15 cellular contexts compared by ENCODE assay signal in the genomic region with DNA sequence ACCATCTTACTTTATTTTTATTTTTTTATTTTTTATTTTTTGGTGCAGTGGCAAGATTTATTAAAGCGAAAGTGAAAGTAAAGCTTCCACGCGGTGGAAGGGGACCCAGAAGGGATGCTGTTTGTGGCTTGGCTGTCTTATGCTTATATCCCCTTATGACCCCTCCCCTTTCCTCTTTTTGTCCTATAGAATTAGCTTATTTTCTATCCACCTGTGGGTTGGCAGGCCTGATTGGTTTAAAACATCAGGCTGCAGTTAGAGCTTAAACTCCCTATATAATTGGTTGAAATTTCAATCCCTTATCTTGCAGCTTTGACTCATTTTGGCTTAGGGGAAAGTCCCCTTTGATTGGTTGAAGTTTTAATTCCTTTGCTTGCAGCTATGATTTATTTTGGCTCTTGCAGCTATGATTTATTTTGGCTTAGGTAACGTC. TPM values are rescaled to one million over a fixed set of nuclear protein-coding genes. Genes with fewer than 3 reads are reported as not detected.
DNase-seq lines count a peak whose midpoint lies in the region; ATAC-seq, FAIRE-seq and TF ChIP-seq lines count a peak whose summit lies in the region.
"Had no signal": no experiment of that assay in that cellular context is flagged by ENCODE, and none has a peak within 500 bp of the region (broad histone marks: within the 10 kb centered on the region; RNA-seq: fewer than 3 reads in every experiment).

No MANE protein-coding gene starts in this region.

- no peak overlapping the region for H3K4me3 ChIP-seq in K562
- peak overlapping the region; percentile 20 to 33 for H3K4me3 ChIP-seq in neutrophil (ENCODE audit: low read depth in 1 of 2, low read length in 1 of 2)

- H2AFZ ChIP-seq in K562 (ENCODE audit: low read depth, low read length), result peak overlapping the region; percentile 68

- intact Hi-C loops in activated CD4-positive, alpha-beta memory T cell treated with anti-CD3 and anti-CD28 coated beads for 36 hours (cut with micrococcal nuclease), result no loop called here
- intact Hi-C loops in K562 (cut with micrococcal nuclease), result loop anchor here (10.0 kb wide), 1 partner anchor 238 kb away; no protein-coding TSS in a partner anchor

- in situ Hi-C loops in K562 (cut with MboI), result no loop called here

- H3K4me1 ChIP-seq in K562 (replicated peaks in 1 of 2; ENCODE audit: control insufficient read depth in 2 of 2, insufficient read depth in 2 of 2, low read length in 2 of 2), result no peaks in the 10 kb centered on the region
- peaks cover 4 to 5% of the 10 kb centered on the region in 2 experiments for H3K4me1 ChIP-seq in neutrophil (ENCODE audit: control insufficient read depth in 1 of 2, insufficient read depth in 1 of 2, low read depth in 1 of 2, low read length in 1 of 2)

- no peaks in the 10 kb centered on the region for H3K27me3 Mint-ChIP-seq in activated CD4-positive, alpha-beta memory T cell treated with anti-CD3 and anti-CD28 coated beads, Interleukin-2, amount 10 ng/mL, durations not matched to agents 7 days and 5 days
- no peaks in the 10 kb centered on the region for H3K27me3 Mint-ChIP-seq in activated CD4-positive, alpha-beta memory T cell treated with anti-CD3 and anti-CD28 coated beads for 36 hours

- BruUV-seq in K562 (replicated peaks; lab: Mats Ljungman, UMichigan), result no TSS peak

- H3K36me3 ChIP-seq in K562 (ENCODE audit: control insufficient read depth, insufficient read depth, low read length), result no peaks in the 10 kb centered on the region
- no peaks in the 10 kb centered on the region for H3K36me3 ChIP-seq in neutrophil

- ATAC-seq in K562 (no peak; the same call in 2 of the 3 replicates), GM18498 (IDR thresholded peaks at IDR 0.05; ENCODE audit: unreplicated experiment) (no peak)

- peaks cover 13% of the 10 kb centered on the region for H3K4me1 Mint-ChIP-seq in activated CD4-positive, alpha-beta memory T cell treated with anti-CD3 and anti-CD28 coated beads, Interleukin-2, amount 10 ng/mL, durations not matched to agents 7 days and 5 days
- H3K4me1 Mint-ChIP-seq in activated CD4-positive, alpha-beta memory T cell treated with anti-CD3 and anti-CD28 coated beads for 36 hours (ENCODE audit: low read depth), result peaks cover 5% of the 10 kb centered on the region

- H3K36me3 Mint-ChIP-seq in activated CD4-positive, alpha-beta memory T cell treated with anti-CD3 and anti-CD28 coated beads, Interleukin-2, amount 10 ng/mL, durations not matched to agents 7 days and 5 days (ENCODE audit: low read depth), result no peaks in the 10 kb centered on the region
- H3K36me3 Mint-ChIP-seq in activated CD4-positive, alpha-beta memory T cell treated with anti-CD3 and anti-CD28 coated beads for 36 hours, result no peaks in the 10 kb centered on the region

- no peak for TF ChIP-seq EP300 in K562 (IDR thresholded peaks at IDR 0.05; ENCODE audit: low read length)

- H3K79me2 ChIP-seq in K562 (ENCODE audit: control insufficient read depth, insufficient read depth, low read length), result no peaks in the 10 kb centered on the region

- no peaks in the 10 kb centered on the region for H4K20me1 ChIP-seq in K562 (replicated peaks; ENCODE audit: control insufficient read depth, insufficient read depth, low read length)

- no peaks in the 10 kb centered on the region for H3K9me3 ChIP-seq in K562 (replicated peaks; ENCODE audit: control insufficient read depth, insufficient read depth, low read depth, low read length)
- H3K9me3 ChIP-seq in neutrophil, result no peaks in the 10 kb centered on the region

- POLR2A ChIA-PET in activated CD4-positive, alpha-beta memory T cell treated with anti-CD3 and anti-CD28 coated beads, Interleukin-2, amount 10 ng/mL, durations not matched to agents 7 days and 5 days (lab: Charles Lee), result no interaction called here
- POLR2A ChIA-PET in activated CD4-positive, alpha-beta memory T cell treated with anti-CD3 and anti-CD28 coated beads for 36 hours (lab: Charles Lee), result no interaction called here
- POLR2A ChIA-PET in K562 (lab: Yijun Ruan, JAX), result interaction anchor here (0.8 kb wide), 1 partner anchor 49 kb away, joined by 4 read pairs; no protein-coding TSS in a partner anchor

- H3K27ac Mint-ChIP-seq in activated CD4-positive, alpha-beta memory T cell treated with anti-CD3 and anti-CD28 coated beads, Interleukin-2, amount 10 ng/mL, durations not matched to agents 7 days and 5 days, result no peak overlapping the region
- H3K27ac Mint-ChIP-seq in activated CD4-positive, alpha-beta memory T cell treated with anti-CD3 and anti-CD28 coated beads for 36 hours, result no peak overlapping the region

- no peak for TF ChIP-seq RAD21 in K562 (CRISPR knock-in tag; conservative IDR thresholded peaks at IDR 0.05 in 1 of 2, IDR thresholded peaks at IDR 0.05 in 1 of 2)

- no peaks in the 10 kb centered on the region for H3K9me1 ChIP-seq in K562 (ENCODE audit: control insufficient read depth, insufficient read depth, low read length)

- no peak overlapping the region for H3K4me2 ChIP-seq in K562 (ENCODE audit: insufficient read depth, low read length)

- TF ChIP-seq CTCF in K562 (IDR thresholded peaks at IDR 0.05 in 2 of 3, conservative IDR thresholded peaks at IDR 0.05 in 1 of 3; ENCODE audit: insufficient read depth in 2 of 3, low read depth in 1 of 3, low read length in 3 of 3), result no peak
- no peak for TF ChIP-seq CTCF in neutrophil (IDR thresholded peaks at IDR 0.05)

- FAIRE-seq in K562 (lab: Jason Lieb, UNC), result no peak

- H3K27me3 ChIP-seq in K562 (ENCODE audit: control insufficient read depth in 2 of 2, insufficient read depth in 2 of 2, low read length in 2 of 2) (no peaks in the 10 kb centered on the region), neutrophil (no peaks in the 10 kb centered on the region)

- WGBS in K562 (ENCODE audit: insufficient coverage, low coverage, missing lambda C conversion rate), result 55% methylated on average over 4 of the region's 4 CpGs

- DNase-seq in activated CD4-positive, alpha-beta memory T cell treated with anti-CD3 and anti-CD28 coated beads, Interleukin-2, amount 10 ng/mL, durations not matched to agents 7 days and 5 days, result no peak
- DNase-seq in activated CD4-positive, alpha-beta memory T cell treated with anti-CD3 and anti-CD28 coated beads for 36 hours, result no peak
- DNase-seq in LHCN-M2 (ENCODE audit: low read depth) (peak; percentile 44), K562 (ENCODE audit: extremely low read depth in 1 of 4, low spot score in 3 of 4) (no peak), NCI-H2171 treated with DMSO at 0.1 percent for 48 hours (lab: John Stamatoyannopoulos, UW) (no peak), NCI-H69 (lab: John Stamatoyannopoulos, UW) (no peak)
- DNase-seq: activated CD4-positive, alpha-beta T cell treated with anti-CD3 and anti-CD28 coated beads, Interleukin-2, amount 50 U/mL, for 4 hours; anterior cingulate cortex; GDM1; NCI-H345; occipital lobe; stimulated activated CD4-positive, alpha-beta T cell treated with anti-CD3 and anti-CD28 coated beads, Interleukin-1b, Interleukin-23, amount 100 ng/mL, for 48 hours; stimulated activated naive CD4-positive, alpha-beta T cell treated with Interleukin-2 at 50 U/mL for 16 hours had no signal

- H3K4me3 Mint-ChIP-seq in activated CD4-positive, alpha-beta memory T cell treated with anti-CD3 and anti-CD28 coated beads, Interleukin-2, amount 10 ng/mL, durations not matched to agents 7 days and 5 days, result peak overlapping the region; percentile 28
- H3K4me3 Mint-ChIP-seq in activated CD4-positive, alpha-beta memory T cell treated with anti-CD3 and anti-CD28 coated beads for 36 hours, result no peak overlapping the region

- H3K9ac ChIP-seq in K562 (ENCODE audit: insufficient read depth in 1 of 2, low read depth in 2 of 2, low read length in 2 of 2), result no peak overlapping the region

- TF ChIP-seq POLR2A in K562 (conservative IDR thresholded peaks at IDR 0.05), result no peak

- H3K27ac ChIP-seq in K562 (ENCODE audit: extremely low read depth, low read depth, low read length) (no peak overlapping the region), neutrophil (no peak overlapping the region)

- CTCF ChIA-PET in activated CD4-positive, alpha-beta memory T cell treated with anti-CD3 and anti-CD28 coated beads, Interleukin-2, amount 10 ng/mL, durations not matched to agents 7 days and 5 days (lab: Charles Lee), result interaction anchor here (0.8 to 1.0 kb wide), 2 partner anchors 9 to 15 kb away, joined by 3 to 4 read pairs; no protein-coding TSS in a partner anchor
- CTCF ChIA-PET in activated CD4-positive, alpha-beta memory T cell treated with anti-CD3 and anti-CD28 coated beads for 36 hours (lab: Charles Lee), result interaction anchor here (1.2 kb wide), 1 partner anchor 92 kb away, joined by 3 read pairs; a partner anchor contains a TSS
- CTCF ChIA-PET in K562 (lab: Yijun Ruan, JAX; ENCODE audit: low intra/inter-chr PET ratio), result no interaction called here

- no peaks in the 10 kb centered on the region for H3K9me3 Mint-ChIP-seq in activated CD4-positive, alpha-beta memory T cell treated with anti-CD3 and anti-CD28 coated beads, Interleukin-2, amount 10 ng/mL, durations not matched to agents 7 days and 5 days
- H3K9me3 Mint-ChIP-seq in activated CD4-positive, alpha-beta memory T cell treated with anti-CD3 and anti-CD28 coated beads for 36 hours, result no peaks in the 10 kb centered on the region

RNA-seq across cellular contexts. Expression of a gene that starts 50.5 kb away (rescaled TPM):
- total RNA-seq in activated CD4-positive, alpha-beta memory T cell treated with anti-CD3 and anti-CD28 coated beads, Interleukin-2, amount 10 ng/mL, durations not matched to agents 7 days and 5 days, result not detected
- total RNA-seq in activated CD4-positive, alpha-beta memory T cell treated with anti-CD3 and anti-CD28 coated beads for 36 hours, result not detected
- total RNA-seq in LHCN-M2 (2014; rRNA removed) (759 and 1,139 TPM in 2 replicates), K562 (2014; rRNA removed) (14.3 and 14.6 TPM in 2 replicates), K562 (2014; rRNA removed; fragmentation: Illumina TruSeq; extraction: Trizol) (9.3 and 11.0 TPM in 2 replicates), K562 (2015; rRNA removed; fragmentation: Illumina TruSeq; extraction: Trizol) (8.6 and 9.5 TPM in 2 replicates), K562 (2021) (11.2 and 11.7 TPM in 2 replicates)
- 1,047 TPM for polyA plus RNA-seq in LHCN-M2 (2012)
- 3.2 and 5.0 TPM in 2 replicates for total RNA-seq in K562 (2011; cell fraction: chromatin; rRNA removed; ENCODE audit: low replicate concordance)
- total RNA-seq in K562 (2011; cell fraction: nucleolus; rRNA removed), result 3.2 and 4.3 TPM in 2 replicates
- total RNA-seq in K562 (2011; cell fraction: nucleoplasm; rRNA removed), result 4.2 and 6.6 TPM in 2 replicates
- polyA plus RNA-seq in K562 (2011; rRNA removed) (9.8 and 15.0 TPM in 2 replicates), K562 (2014; fragmentation: Illumina TruSeq; extraction: Trizol) (6.1 and 9.1 TPM in 2 replicates), K562 (2014; fragmentation: Nextera tagmentation; extraction: Ambion mirVana) (10 to 100 TPM; 10.0 to 13.4 TPM), K562 (2014; rRNA removed) (9.0 and 11.5 TPM in 2 replicates)
- 10.1 and 17.6 TPM in 2 replicates for polyA plus RNA-seq in K562 (2011; cell fraction: cytosol; rRNA removed)
- 3.7 and 4.5 TPM in 2 replicates for polyA plus RNA-seq in K562 (2011; cell fraction: nucleus; rRNA removed)
- polyA plus RNA-seq in K562 (2012), result 15.0 and 55.5 TPM in 2 replicates
- polyA minus RNA-seq in K562 (2011; rRNA and poly(A)+ RNA removed), result 6.1 and 8.8 TPM in 2 replicates
- 9.4 and 10.8 TPM in 2 replicates for polyA minus RNA-seq in K562 (2011; cell fraction: cytosol; rRNA and poly(A)+ RNA removed)
- 3.8 and 6.2 TPM in 2 replicates for polyA minus RNA-seq in K562 (2011; cell fraction: nucleus; rRNA and poly(A)+ RNA removed)
- total RNA-seq: occipital lobe had no signal

RNA-seq across cellular contexts. Expression of a gene that starts 53.6 kb away (rescaled TPM):
- total RNA-seq in activated CD4-positive, alpha-beta memory T cell treated with anti-CD3 and anti-CD28 coated beads, Interleukin-2, amount 10 ng/mL, durations not matched to agents 7 days and 5 days, result 1 to 10 TPM; 7.3 to 7.6 TPM
- total RNA-seq in activated CD4-positive, alpha-beta memory T cell treated with anti-CD3 and anti-CD28 coated beads for 36 hours, result 1 to 10 TPM; 5.0 to 5.5 TPM
- total RNA-seq in LHCN-M2 (2014; rRNA removed), result 1.9 and 6.0 TPM in 2 replicates
- polyA plus RNA-seq in LHCN-M2 (2012), result 1.8 TPM
- 9.9 and 10.7 TPM in 2 replicates for total RNA-seq in K562 (2011; cell fraction: chromatin; rRNA removed; ENCODE audit: low replicate concordance)
- total RNA-seq in K562 (2011; cell fraction: nucleolus; rRNA removed), result 12.2 and 15.2 TPM in 2 replicates
- 17.1 and 20.5 TPM in 2 replicates for total RNA-seq in K562 (2011; cell fraction: nucleoplasm; rRNA removed)
- total RNA-seq in K562 (2014; rRNA removed), result 10.1 and 13.4 TPM in 2 replicates
- 8.0 and 8.5 TPM in 2 replicates for total RNA-seq in K562 (2014; rRNA removed; fragmentation: Illumina TruSeq; extraction: Trizol)
- 8.9 and 9.1 TPM in 2 replicates for total RNA-seq in K562 (2015; rRNA removed; fragmentation: Illumina TruSeq; extraction: Trizol)
- 10.4 and 10.8 TPM in 2 replicates for total RNA-seq in K562 (2021)
- 13.6 and 15.1 TPM in 2 replicates for polyA plus RNA-seq in K562 (2011; rRNA removed)
- 12.2 and 14.2 TPM in 2 replicates for polyA plus RNA-seq in K562 (2011; cell fraction: cytosol; rRNA removed)
- polyA plus RNA-seq in K562 (2011; cell fraction: nucleus; rRNA removed), result 26.7 and 27.3 TPM in 2 replicates
- polyA plus RNA-seq in K562 (2012), result 8.5 and 11.0 TPM in 2 replicates
- polyA plus RNA-seq in K562 (2014; fragmentation: Illumina TruSeq; extraction: Trizol), result 8.8 and 8.9 TPM in 2 replicates
- polyA plus RNA-seq in K562 (2014; fragmentation: Nextera tagmentation; extraction: Ambion mirVana), result 1 to 10 TPM; 2.9 to 4.3 TPM
- polyA plus RNA-seq in K562 (2014; rRNA removed), result 14.7 and 19.5 TPM in 2 replicates
- 12.7 and 13.4 TPM in 2 replicates for polyA minus RNA-seq in K562 (2011; rRNA and poly(A)+ RNA removed)
- polyA minus RNA-seq in K562 (2011; cell fraction: cytosol; rRNA and poly(A)+ RNA removed), result 1.1 and 2.8 TPM in 2 replicates
- 18.3 and 35.2 TPM in 2 replicates for polyA minus RNA-seq in K562 (2011; cell fraction: nucleus; rRNA and poly(A)+ RNA removed)

RNA-seq across cellular contexts. Expression of a gene that starts 53.7 kb away (rescaled TPM):
- 10 to 100 TPM; 36.5 to 46.3 TPM for total RNA-seq in activated CD4-positive, alpha-beta memory T cell treated with anti-CD3 and anti-CD28 coated beads, Interleukin-2, amount 10 ng/mL, durations not matched to agents 7 days and 5 days
- total RNA-seq in activated CD4-positive, alpha-beta memory T cell treated with anti-CD3 and anti-CD28 coated beads for 36 hours, result 10 to 100 TPM; 44.0 to 45.4 TPM
- total RNA-seq in LHCN-M2 (2014; rRNA removed) (20.5 and 28.2 TPM in 2 replicates), K562 (2014; rRNA removed) (21.7 and 27.4 TPM in 2 replicates), K562 (2014; rRNA removed; fragmentation: Illumina TruSeq; extraction: Trizol) (42.2 and 52.5 TPM in 2 replicates), K562 (2015; rRNA removed; fragmentation: Illumina TruSeq; extraction: Trizol) (45.7 and 49.6 TPM in 2 replicates), K562 (2021) (28.5 and 31.3 TPM in 2 replicates)
- 14.0 TPM for polyA plus RNA-seq in LHCN-M2 (2012)
- total RNA-seq in K562 (2011; cell fraction: chromatin; rRNA removed; ENCODE audit: low replicate concordance), result 21.4 and 46.2 TPM in 2 replicates
- total RNA-seq in K562 (2011; cell fraction: nucleolus; rRNA removed), result 11.5 and 13.2 TPM in 2 replicates
- total RNA-seq in K562 (2011; cell fraction: nucleoplasm; rRNA removed), result 29.8 and 46.6 TPM in 2 replicates
- polyA plus RNA-seq in K562 (2011; rRNA removed) (59.2 and 72.0 TPM in 2 replicates), K562 (2014; fragmentation: Illumina TruSeq; extraction: Trizol) (54.0 and 55.7 TPM in 2 replicates), K562 (2014; fragmentation: Nextera tagmentation; extraction: Ambion mirVana) (10 to 100 TPM; 62.7 to 76.8 TPM), K562 (2014; rRNA removed) (24.1 and 26.0 TPM in 2 replicates)
- 22.4 and 30.6 TPM in 2 replicates for polyA plus RNA-seq in K562 (2011; cell fraction: cytosol; rRNA removed)
- polyA plus RNA-seq in K562 (2011; cell fraction: nucleus; rRNA removed), result 18.0 and 25.0 TPM in 2 replicates
- polyA plus RNA-seq in K562 (2012), result 34.4 and 36.6 TPM in 2 replicates
- polyA minus RNA-seq in K562 (2011; rRNA and poly(A)+ RNA removed), result 128 and 147 TPM in 2 replicates
- 32.9 and 51.4 TPM in 2 replicates for polyA minus RNA-seq in K562 (2011; cell fraction: cytosol; rRNA and poly(A)+ RNA removed)
- 19.3 and 37.4 TPM in 2 replicates for polyA minus RNA-seq in K562 (2011; cell fraction: nucleus; rRNA and poly(A)+ RNA removed)

Comparison
In these comparisons a context has a peak if more than half of its experiments do, and no peak if none do; other contexts are left out.
1. RNA of a gene that starts 50.5 kb away (total RNA-seq): 759 to 1,139 TPM in LHCN-M2; 3.2 to 14.6 TPM in K562, not detected in activated CD4-positive, alpha-beta memory T cell treated with anti-CD3 and anti-CD28 coated beads, Interleukin-2, amount 10 ng/mL, durations not matched to agents 7 days and 5 days and not detected in activated CD4-positive, alpha-beta memory T cell treated with anti-CD3 and anti-CD28 coated beads for 36 hours; every median in the first group is over 10 times any median in the second.